Comparison of ENCODE assay signal across 18 cellular contexts in genomic region chr5:88389248-88390006, GRCh38.
DNase-seq lines count a peak whose midpoint lies in the region; ATAC-seq and TF ChIP-seq lines count a peak whose summit lies in the region.
"Had no signal": no experiment of that assay in that cellular context is flagged by ENCODE, and none has a peak within 500 bp of the region (broad histone marks: within the 10 kb centered on the region; RNA-seq: fewer than 3 reads in every experiment).

No MANE protein-coding gene starts in this region.

- H3K36me3 ChIP-seq in HUES6 (ENCODE audit: control insufficient read depth, insufficient read depth, low read length) (no peaks in the 10 kb centered on the region), SJCRH30 (no peaks in the 10 kb centered on the region)
- H3K36me3 ChIP-seq: lower lobe of right lung, tibial artery had no signal

- DNase-seq in D341Med (ENCODE audit: low spot score) (peak; percentile 40), cerebellar cortex (ENCODE audit: low spot score) (peak; percentile 70), DMS 273 (lab: John Stamatoyannopoulos, UW; ENCODE audit: unreplicated experiment) (no peak), foreskin keratinocyte (no peak), SJCRH30 (no peak)
- DNase-seq: activated CD4-positive, alpha-beta memory T cell treated with anti-CD3 and anti-CD28 coated beads for 36 hours; activated effector memory CD4-positive, alpha-beta T cell treated with anti-CD3 and anti-CD28 coated beads, Interleukin-2, amount 50 U/mL, for 16 hours; lower lobe of right lung; NCI-H1092 treated with DMSO at 0.1 percent for 48 hours; NCI-H524 treated with DMSO at 0.1 percent for 48 hours; occipital lobe; stimulated activated CD4-positive, alpha-beta T cell treated with anti-CD3 and anti-CD28 coated beads, Interleukin-2, amount 100 ng/mL, for 48 hours; stimulated activated naive CD4-positive, alpha-beta T cell; tibial artery had no signal

- TF ChIP-seq CTCF in nephron (IDR thresholded peaks at IDR 0.05; ENCODE audit: unreplicated experiment in 3 of 3) (no peak), foreskin keratinocyte (conservative IDR thresholded peaks at IDR 0.05) (no peak)

- H3K4me3 ChIP-seq in HUES6 (ENCODE audit: low read depth, low read length) (no peak overlapping the region), SJCRH30 (no peak overlapping the region)
- H3K4me3 ChIP-seq: lower lobe of right lung, tibial artery had no signal

- H3K4me3 Mint-ChIP-seq in nephron, result no peak overlapping the region
- H3K4me3 Mint-ChIP-seq: activated CD4-positive, alpha-beta memory T cell treated with anti-CD3 and anti-CD28 coated beads for 36 hours had no signal

- ATAC-seq in GM21526 (IDR thresholded peaks at IDR 0.05; ENCODE audit: low FRiP score, unreplicated experiment) (no peak), foreskin keratinocyte (no peak)
- ATAC-seq: lower lobe of right lung had no signal

- no peaks in the 10 kb centered on the region for H3K27me3 ChIP-seq in HUES6 (ENCODE audit: control insufficient read depth, insufficient read depth, low read length)
- H3K27me3 ChIP-seq in foreskin keratinocyte, result no peaks in the 10 kb centered on the region
- no peaks in the 10 kb centered on the region for H3K27me3 ChIP-seq in SJCRH30
- H3K27me3 ChIP-seq: tibial artery had no signal

- no peaks in the 10 kb centered on the region for H3K27me3 Mint-ChIP-seq in nephron (ENCODE audit: low read depth)

- H3K36me3 Mint-ChIP-seq in nephron (ENCODE audit: low read depth), result no peaks in the 10 kb centered on the region
- H3K36me3 Mint-ChIP-seq: activated CD4-positive, alpha-beta memory T cell treated with anti-CD3 and anti-CD28 coated beads for 36 hours had no signal

- peak overlapping the region; percentile 46 to 65 (median 58) for H3K27ac Mint-ChIP-seq in nephron
- H3K27ac Mint-ChIP-seq: activated CD4-positive, alpha-beta memory T cell treated with anti-CD3 and anti-CD28 coated beads for 36 hours had no signal

- H3K9me3 ChIP-seq in HUES6 (ENCODE audit: control insufficient read depth, insufficient read depth, low read depth, low read length) (no peaks in the 10 kb centered on the region), SJCRH30 (replicated peaks) (no peaks in the 10 kb centered on the region)
- H3K9me3 ChIP-seq: lower lobe of right lung, tibial artery had no signal

- H3K4me1 Mint-ChIP-seq in nephron, result peaks cover 5% of the 10 kb centered on the region

- H3K27ac ChIP-seq in HUES6 (ENCODE audit: low read depth, low read length) (peak overlapping the region; percentile 81), foreskin keratinocyte (no peak overlapping the region), SJCRH30 (no peak overlapping the region)
- H3K27ac ChIP-seq: epithelial cell of prostate, lower lobe of right lung, tibial artery had no signal

- no peaks in the 10 kb centered on the region for H3K9me3 Mint-ChIP-seq in nephron
- H3K9me3 Mint-ChIP-seq: activated CD4-positive, alpha-beta memory T cell treated with anti-CD3 and anti-CD28 coated beads for 36 hours had no signal

- H3K4me1 ChIP-seq in HUES6 (ENCODE audit: control insufficient read depth, insufficient read depth, low read length), result peaks cover 72% of the 10 kb centered on the region
- no peaks in the 10 kb centered on the region for H3K4me1 ChIP-seq in foreskin keratinocyte
- no peaks in the 10 kb centered on the region for H3K4me1 ChIP-seq in SJCRH30
- H3K4me1 ChIP-seq: lower lobe of right lung, tibial artery had no signal

- peak overlapping the region; percentile 57 for H3K9ac ChIP-seq in HUES6 (ENCODE audit: low read length)

Comparison
In these comparisons a context has a peak if more than half of its experiments do, and no peak if none do; other contexts are left out.
1. DNase-seq: peak in D341Med (single experiment) and cerebellar cortex (single experiment); none in DMS 273 (single experiment), foreskin keratinocyte (0 of 2) and SJCRH30 (0 of 2).